In genomic region chr19:43464089-43464775, GRCh38 we compare ENCODE assay signal across 8 cellular contexts. TPM values are rescaled to one million over a fixed set of nuclear protein-coding genes. Genes with fewer than 3 reads are reported as not detected.
DNase-seq lines count a peak whose midpoint lies in the region; ATAC-seq and TF ChIP-seq lines count a peak whose summit lies in the region.

No MANE protein-coding gene starts in this region.

- peak; percentile 12 for TF ChIP-seq EP300 in suprapubic skin (IDR thresholded peaks at IDR 0.05)

- H3K27ac Mint-ChIP-seq in T-helper 2 cell treated with Interferon-gamma antibody and Interleukin-4, amounts not matched to agents 5 μg/mL and 100 μg/mL, for 36 hours, result peak overlapping the region; percentile 96

- H3K4me1 Mint-ChIP-seq in T-helper 2 cell treated with Interferon-gamma antibody and Interleukin-4, amounts not matched to agents 5 μg/mL and 100 μg/mL, for 36 hours (ENCODE audit: low read depth), result peaks cover 32% of the 10 kb centered on the region

- no peaks in the 10 kb centered on the region for H3K27me3 ChIP-seq in effector memory CD4-positive, alpha-beta T cell (replicated peaks; ENCODE audit: control insufficient read depth, insufficient read depth, low read length, poor library complexity, severe bottlenecking)
- H3K27me3 ChIP-seq in suprapubic skin, result no peaks in the 10 kb centered on the region

- H3K4me3 ChIP-seq in effector memory CD4-positive, alpha-beta T cell (ENCODE audit: insufficient read depth, low read depth, low read length, poor library complexity, severe bottlenecking), result peak overlapping the region; percentile 62
- peak overlapping the region; percentile 56 for H3K4me3 ChIP-seq in suprapubic skin

- no peak for TF ChIP-seq POLR2A in suprapubic skin (IDR thresholded peaks at IDR 0.05)

- WGBS in suprapubic skin, result 16% methylated on average over 23 of the region's 36 CpGs

- no peaks in the 10 kb centered on the region for H3K9me3 ChIP-seq in effector memory CD4-positive, alpha-beta T cell (ENCODE audit: control insufficient read depth, low read length)
- H3K9me3 ChIP-seq in suprapubic skin, result no peaks in the 10 kb centered on the region

- peak overlapping the region; percentile 92 for H3K4me3 Mint-ChIP-seq in T-helper 2 cell treated with Interferon-gamma antibody and Interleukin-4, amounts not matched to agents 5 μg/mL and 100 μg/mL, for 36 hours

- peaks cover 28% of the 10 kb centered on the region for H3K4me1 ChIP-seq in effector memory CD4-positive, alpha-beta T cell (ENCODE audit: control insufficient read depth, insufficient read depth, low read length, poor library complexity, severe bottlenecking)
- H3K4me1 ChIP-seq in suprapubic skin, result peaks cover 65% of the 10 kb centered on the region

- no peaks in the 10 kb centered on the region for H3K36me3 ChIP-seq in effector memory CD4-positive, alpha-beta T cell (ENCODE audit: control insufficient read depth, insufficient read depth, low read length)
- H3K36me3 ChIP-seq in suprapubic skin, result peaks cover 9% of the 10 kb centered on the region

- no peaks in the 10 kb centered on the region for H3K36me3 Mint-ChIP-seq in T-helper 2 cell treated with Interferon-gamma antibody and Interleukin-4, amounts not matched to agents 5 μg/mL and 100 μg/mL, for 36 hours (ENCODE audit: low read depth)

- no peak for TF ChIP-seq CTCF in suprapubic skin (IDR thresholded peaks at IDR 0.05)

- DNase-seq in NCI-H526 (lab: John Stamatoyannopoulos, UW) (peak; percentile 66 to 86), NCI-H526 treated with DMSO at 0.1 percent for 48 hours (lab: John Stamatoyannopoulos, UW) (no peak), mucosa of gallbladder (ENCODE audit: low spot score) (peak; percentile 78), suprapubic skin (ENCODE audit: low spot score in 2 of 2) (peak; percentile 90), HK-2 (ENCODE audit: unreplicated experiment) (no peak)
- no peak for DNase-seq in T-helper 2 cell treated with Interferon-gamma antibody and Interleukin-4, amounts not matched to agents 5 μg/mL and 100 μg/mL, for 36 hours (ENCODE audit: low spot score)
- DNase-seq in effector memory CD4-positive, alpha-beta T cell, result no peak

- H3K27me3 Mint-ChIP-seq in T-helper 2 cell treated with Interferon-gamma antibody and Interleukin-4, amounts not matched to agents 5 μg/mL and 100 μg/mL, for 36 hours (ENCODE audit: low read depth), result no peaks in the 10 kb centered on the region

- H3K9me3 Mint-ChIP-seq in T-helper 2 cell treated with Interferon-gamma antibody and Interleukin-4, amounts not matched to agents 5 μg/mL and 100 μg/mL, for 36 hours, result no peaks in the 10 kb centered on the region

- ATAC-seq in HG03039 (IDR thresholded peaks at IDR 0.05; ENCODE audit: unreplicated experiment), result peak; percentile 26

- H3K27ac ChIP-seq in effector memory CD4-positive, alpha-beta T cell (ENCODE audit: insufficient read depth, low read length, poor library complexity, severe bottlenecking), result peak overlapping the region; percentile 83
- peak overlapping the region; percentile 88 for H3K27ac ChIP-seq in suprapubic skin

RNA-seq across cellular contexts. Expression of gene LYPD3, which starts 1.2 kb away (rescaled TPM):
- 1.6 TPM for total RNA-seq in mucosa of gallbladder
- 100 to 1,000 TPM; 185 to 612 (median 483) TPM for total RNA-seq in suprapubic skin

RNA-seq across cellular contexts. Expression of gene PHLDB3, which starts 40.3 kb away (rescaled TPM):
- total RNA-seq in mucosa of gallbladder, result 35.3 TPM
- total RNA-seq in suprapubic skin, result 100 to 1,000 TPM in 1 of 4 donors, 10 to 100 TPM in 3; 63.2 to 110 (median 72.2) TPM

RNA-seq across cellular contexts. Expression of gene TEX101, which starts 49.5 kb away (rescaled TPM):
- not detected for total RNA-seq in mucosa of gallbladder
- total RNA-seq in suprapubic skin, result not detected

Comparison
In these comparisons a context has a peak if more than half of its experiments do, and no peak if none do; other contexts are left out.
1. DNase-seq: peak in NCI-H526 (2 of 2), mucosa of gallbladder (single experiment) and suprapubic skin (2 of 2); none in NCI-H526 treated with DMSO at 0.1 percent for 48 hours (single experiment), T-helper 2 cell treated with Interferon-gamma antibody and Interleukin-4, amounts not matched to agents 5 μg/mL and 100 μg/mL, for 36 hours (single experiment), effector memory CD4-positive, alpha-beta T cell (0 of 3) and HK-2 (single experiment).
2. RNA of gene LYPD3, which starts 1.2 kb away (total RNA-seq): 185 to 612 TPM in suprapubic skin; 1.6 TPM in mucosa of gallbladder (single experiment); every median in the first group is over 10 times any median in the second.